10 cellular contexts compared by ENCODE assay signal in the genomic region with DNA sequence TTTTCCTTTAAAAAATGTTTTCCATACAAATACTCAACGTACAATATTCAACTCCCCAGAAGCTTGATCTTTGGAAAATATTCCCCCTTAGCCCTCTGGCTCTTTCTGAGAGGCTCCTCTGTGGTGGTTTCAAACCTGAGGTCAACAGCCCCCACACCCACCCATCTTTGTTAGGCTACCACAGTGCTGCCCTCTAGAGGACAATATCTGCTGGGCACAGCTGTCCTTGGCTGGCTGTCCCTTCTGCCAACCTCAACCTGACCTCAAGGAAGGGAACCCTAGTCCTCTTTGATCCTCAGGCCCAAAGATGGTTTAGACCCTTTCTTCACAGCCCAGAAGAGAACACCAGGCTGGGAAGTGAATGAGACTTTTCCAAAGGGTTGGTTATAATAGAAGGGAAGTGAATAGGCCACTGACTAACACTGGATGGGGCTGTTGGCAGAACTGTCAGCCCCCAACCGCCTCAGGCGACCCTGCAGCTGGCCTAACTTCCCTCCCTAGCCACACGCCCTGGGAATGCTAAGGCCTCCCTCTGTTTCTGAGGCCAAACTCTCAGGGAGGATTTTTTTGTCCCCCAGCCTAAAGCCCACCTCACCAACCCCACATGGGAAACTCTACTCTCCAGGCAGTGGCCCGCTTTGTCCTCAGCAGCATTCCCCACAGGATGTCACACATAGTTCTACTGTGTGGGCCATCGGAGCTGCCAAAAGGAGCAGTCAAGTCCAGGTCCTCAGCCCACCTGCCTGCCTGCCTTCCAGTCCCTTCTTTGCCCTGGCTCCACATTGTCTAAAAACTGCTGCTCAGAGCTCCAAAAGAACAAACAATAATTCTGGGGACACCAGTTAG. TPM values are rescaled to one million over a fixed set of nuclear protein-coding genes. Genes with fewer than 3 reads are reported as not detected.
DNase-seq lines count a peak whose midpoint lies in the region; ATAC-seq and TF ChIP-seq lines count a peak whose summit lies in the region.
"Had no signal": no experiment of that assay in that cellular context is flagged by ENCODE, and none has a peak within 500 bp of the region (broad histone marks: within the 10 kb centered on the region; RNA-seq: fewer than 3 reads in every experiment).

No MANE protein-coding gene starts in this region.

- no peaks in the 10 kb centered on the region for H3K27me3 Mint-ChIP-seq in chondrocyte (ENCODE audit: low read depth)
- H3K27me3 Mint-ChIP-seq in osteocyte (ENCODE audit: unreplicated experiment) = no peaks in the 10 kb centered on the region

- H3K36me3 ChIP-seq in MG63 = no peaks in the 10 kb centered on the region
- H3K36me3 ChIP-seq: BLaER1 treated with 17β-estradiol and CSF1 and Interleukin-3, amounts not matched to agents 10 nM and 100 nM had no signal

- DNase-seq in SIG-M5 treated with dmso at 0.1 percent for 504 hours (lab: John Stamatoyannopoulos, UW; ENCODE audit: unreplicated experiment) = peak; percentile 4
- no peak for DNase-seq in SIG-M5 (lab: John Stamatoyannopoulos, UW)
- peak; percentile 13 for DNase-seq in MG63
- no peak for DNase-seq in chondrocyte (ENCODE audit: low spot score)
- no peak for DNase-seq in osteocyte (ENCODE audit: extremely low spot score, unreplicated experiment)
- no peak for DNase-seq in NCI-H510A (lab: John Stamatoyannopoulos, UW)
- no peak for DNase-seq in GOT3 (lab: John Stamatoyannopoulos, UW)
- DNase-seq: NCI-H2029 had no signal

- TF ChIP-seq CTCF in chondrocyte (IDR thresholded peaks at IDR 0.05) (peak; percentile 64), osteocyte (IDR thresholded peaks at IDR 0.05) (peak; percentile 34)

- H3K4me1 Mint-ChIP-seq in chondrocyte (ENCODE audit: low read depth) (peaks cover 7% of the 10 kb centered on the region), osteocyte (ENCODE audit: unreplicated experiment) (no peaks in the 10 kb centered on the region)

- H3K9me3 Mint-ChIP-seq in chondrocyte (ENCODE audit: low read depth) (peaks cover 6% of the 10 kb centered on the region), osteocyte (ENCODE audit: unreplicated experiment) (no peaks in the 10 kb centered on the region)

- H3K4me3 Mint-ChIP-seq in chondrocyte (ENCODE audit: unreplicated experiment) = no peak overlapping the region
- H3K4me3 Mint-ChIP-seq in osteocyte (ENCODE audit: unreplicated experiment) = no peak overlapping the region

- H3K36me3 Mint-ChIP-seq in chondrocyte (ENCODE audit: low read depth) = no peaks in the 10 kb centered on the region
- H3K36me3 Mint-ChIP-seq in osteocyte (ENCODE audit: unreplicated experiment) = no peaks in the 10 kb centered on the region

- no peak overlapping the region for H3K4me3 ChIP-seq in MG63
- H3K4me3 ChIP-seq: BLaER1 treated with 17β-estradiol and CSF1 and Interleukin-3, amounts not matched to agents 10 nM and 100 nM had no signal

- H3K27ac Mint-ChIP-seq in chondrocyte (ENCODE audit: unreplicated experiment) (no peak overlapping the region), osteocyte (ENCODE audit: unreplicated experiment) (no peak overlapping the region)

- no peaks in the 10 kb centered on the region for H3K9me3 ChIP-seq in MG63

- no peaks in the 10 kb centered on the region for H3K27me3 ChIP-seq in MG63

- ATAC-seq in HG03354 (IDR thresholded peaks at IDR 0.05; ENCODE audit: poor library complexity, severe bottlenecking, unreplicated experiment) = no peak

RNA-seq across cellular contexts. Expression of gene NYX, which starts 34.3 kb away (rescaled TPM):
- not detected in 2 replicates for total RNA-seq in MG63 (2014; rRNA removed; shearing (Covaris generic); ENCODE audit: low replicate concordance)
- total RNA-seq in chondrocyte = not detected in 3 replicates
- total RNA-seq in osteocyte = not detected in 2 replicates

Comparison
In these comparisons a context has a peak if more than half of its experiments do, and no peak if none do; other contexts are left out.
1. DNase-seq: peak in SIG-M5 treated with dmso at 0.1 percent for 504 hours (single experiment) and MG63 (single experiment); none in SIG-M5 (single experiment), chondrocyte (single experiment), osteocyte (single experiment), NCI-H510A (single experiment) and GOT3 (single experiment).